Comparison of ENCODE assay signal across 18 cellular contexts in genomic region chr17:35493040-35493439, GRCh38. TPM values are rescaled to one million over a fixed set of nuclear protein-coding genes. Genes with fewer than 3 reads are reported as not detected.
"Had no signal": no experiment of that assay in that cellular context is flagged by ENCODE, and none has a peak within 500 bp of the region (broad histone marks: within the 10 kb centered on the region; RNA-seq: fewer than 3 reads in every experiment).

No MANE protein-coding gene starts in this region.

- ATAC-seq: foreskin keratinocyte; left colon; psoas muscle; right lobe of liver; stimulated activated effector memory CD8-positive, alpha-beta T cell treated with anti-CD3 and anti-CD28 coated beads, Interleukin-12 subunit alpha, Interleukin-12 subunit beta, amount 100 ng/mL, for 72 hours; stimulated activated naive CD8-positive, alpha-beta T cell treated with anti-CD3 and anti-CD28 coated beads, Interleukin-15, Interleukin-2, amounts not matched to agents 100 U/mL and 50 U/mL, for 24 hours had no signal

- DNase-seq: esophagus squamous epithelium; foreskin keratinocyte; left colon; mesendoderm; naive B cell; psoas muscle; retina; right lobe of liver; stimulated activated CD4-positive, alpha-beta T cell treated with anti-CD3 and anti-CD28 coated beads, Interleukin-4, amount 100 ng/mL, for 1 hour; stimulated activated CD8-positive, alpha-beta memory T cell treated with anti-CD3 and anti-CD28 coated beads, Interleukin-4, amount 100 ng/mL, for 48 hours; stimulated activated naive CD8-positive, alpha-beta T cell treated with anti-CD3 and anti-CD28 coated beads, Interleukin-15, Interleukin-2, amounts not matched to agents 100 U/mL and 50 U/mL, for 24 hours; tibial artery; upper lobe of left lung had no signal

- H3K4me3 Mint-ChIP-seq: dendritic cell treated with granulocyte-macrophage colony-stimulating factor and Interleukin-4, amounts not matched to agents 40 ng/mL and 50 ng/mL, for 4 days; stimulated activated effector memory CD8-positive, alpha-beta T cell treated with anti-CD3 and anti-CD28 coated beads, Interleukin-12 subunit alpha, Interleukin-12 subunit beta, amount 100 ng/mL, for 72 hours had no signal

- FAIRE-seq: colon had no signal

- H3K27ac Mint-ChIP-seq: dendritic cell treated with granulocyte-macrophage colony-stimulating factor and Interleukin-4, amounts not matched to agents 40 ng/mL and 50 ng/mL, for 4 days; naive B cell; stimulated activated effector memory CD8-positive, alpha-beta T cell treated with anti-CD3 and anti-CD28 coated beads, Interleukin-12 subunit alpha, Interleukin-12 subunit beta, amount 100 ng/mL, for 72 hours had no signal

- H3K9me3 Mint-ChIP-seq: dendritic cell treated with granulocyte-macrophage colony-stimulating factor and Interleukin-4, amounts not matched to agents 40 ng/mL and 50 ng/mL, for 4 days; stimulated activated effector memory CD8-positive, alpha-beta T cell treated with anti-CD3 and anti-CD28 coated beads, Interleukin-12 subunit alpha, Interleukin-12 subunit beta, amount 100 ng/mL, for 72 hours had no signal

RNA-seq across cellular contexts. Expression of gene SLFN12L, which starts 44.4 kb away (rescaled TPM):
- total RNA-seq: epithelial cell of proximal tubule, foreskin keratinocyte, kidney epithelial cell had no signal
